In the genomic region with DNA sequence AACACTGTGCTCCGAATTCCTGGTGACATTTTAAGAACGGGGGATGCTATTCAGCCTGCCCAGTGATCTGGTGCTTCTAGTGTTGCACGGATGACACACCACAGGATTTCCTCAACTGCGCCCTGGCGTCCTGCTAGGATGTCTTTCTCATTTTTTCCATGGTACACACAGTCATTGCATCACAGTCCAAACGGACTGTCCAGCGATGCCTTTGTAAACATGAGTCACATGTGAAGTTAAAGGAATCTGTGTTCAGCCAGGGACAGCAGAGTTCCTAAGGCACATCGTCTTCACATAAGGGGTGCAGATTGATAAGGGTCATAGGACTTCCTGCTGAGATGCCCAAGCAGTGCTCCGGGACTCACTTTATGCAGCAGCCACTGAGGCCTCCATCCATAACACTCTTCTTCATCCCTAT, we compare ENCODE assay signal across 1 cellular context.
TF ChIP-seq lines count a peak whose summit lies in the region.

No MANE protein-coding gene starts in this region.

TF ChIP-seq in HepG2, 621 proteins besides CTCF, POLR2A, EP300 and RAD21 (continued from another document and continues in another):
- TF ChIP-seq, protein P1, sequence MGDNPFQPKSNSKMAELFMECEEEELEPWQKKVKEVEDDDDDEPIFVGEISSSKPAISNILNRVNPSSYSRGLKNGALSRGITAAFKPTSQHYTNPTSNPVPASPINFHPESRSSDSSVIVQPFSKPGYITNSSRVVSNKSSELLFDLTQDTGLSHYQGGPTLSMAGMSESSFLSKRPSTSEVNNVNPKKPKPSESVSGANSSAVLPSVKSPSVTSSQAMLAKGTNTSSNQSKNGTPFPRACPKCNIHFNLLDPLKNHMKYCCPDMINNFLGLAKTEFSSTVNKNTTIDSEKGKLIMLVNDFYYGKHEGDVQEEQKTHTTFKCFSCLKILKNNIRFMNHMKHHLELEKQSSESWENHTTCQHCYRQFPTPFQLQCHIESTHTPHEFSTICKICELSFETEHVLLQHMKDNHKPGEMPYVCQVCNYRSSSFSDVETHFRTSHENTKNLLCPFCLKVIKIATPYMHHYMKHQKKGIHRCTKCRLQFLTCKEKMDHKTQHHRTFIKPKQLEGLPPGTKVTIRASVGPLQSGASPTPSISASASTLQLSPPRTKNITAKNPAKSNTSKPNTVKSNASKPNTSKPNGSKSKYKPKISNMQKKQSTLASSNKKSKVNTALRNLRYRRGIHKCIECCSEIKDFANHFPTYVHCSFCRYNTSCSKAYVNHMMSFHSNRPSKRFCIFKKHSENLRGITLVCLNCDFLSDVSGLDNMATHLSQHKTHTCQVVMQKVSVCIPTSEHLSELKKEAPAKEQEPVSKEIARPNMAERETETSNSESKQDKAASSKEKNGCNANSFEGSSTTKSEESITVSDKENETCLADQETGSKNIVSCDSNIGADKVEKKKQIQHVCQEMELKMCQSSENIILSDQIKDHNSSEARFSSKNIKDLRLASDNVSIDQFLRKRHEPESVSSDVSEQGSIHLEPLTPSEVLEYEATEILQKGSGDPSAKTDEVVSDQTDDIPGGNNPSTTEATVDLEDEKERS (CRISPR knock-in tag; IDR thresholded peaks at IDR 0.05): no peak
- TF ChIP-seq ZNF598 (CRISPR knock-in tag; IDR thresholded peaks at IDR 0.05; ENCODE audit: borderline replicate concordance) (no peak), CREB1 (IDR thresholded peaks at IDR 0.05) (peak; percentile 69), CREB1 (CRISPR knock-in tag; IDR thresholded peaks at IDR 0.05) (peak; percentile 80), HMG20B (CRISPR knock-in tag; conservative IDR thresholded peaks at IDR 0.05) (peak; percentile 62; the same call in 1 of the 2 replicates), HOXA3 (CRISPR knock-in tag; IDR thresholded peaks at IDR 0.05) (peak; percentile 75; the same call in 1 of the 2 replicates), SP5 (CRISPR knock-in tag; IDR thresholded peaks at IDR 0.05; ENCODE audit: borderline replicate concordance, low read depth) (peak; percentile 59), RBM22 (optimal IDR thresholded peaks at IDR 0.05; ENCODE audit: low read length) (no peak), ZBTB42 (CRISPR knock-in tag; IDR thresholded peaks at IDR 0.05) (no peak), ZNF282 (IDR thresholded peaks at IDR 0.05; ENCODE audit: partially characterized antibody) (no peak), CREM (IDR thresholded peaks at IDR 0.05) (peak; percentile 49; the same call in 1 of the 2 replicates), CREM (CRISPR knock-in tag; IDR thresholded peaks at IDR 0.05) (no peak), DPF2 (CRISPR knock-in tag; IDR thresholded peaks at IDR 0.05; ENCODE audit: borderline replicate concordance, low read depth) (peak; percentile 95), SSRP1 (CRISPR knock-in tag; IDR thresholded peaks at IDR 0.05) (no peak), KAT7 (CRISPR knock-in tag; IDR thresholded peaks at IDR 0.05; ENCODE audit: borderline replicate concordance) (peak; percentile 50; the same call in 1 of the 2 replicates), MTA1 (CRISPR knock-in tag; IDR thresholded peaks at IDR 0.05; ENCODE audit: borderline replicate concordance) (no peak), NR2F2 (IDR thresholded peaks at IDR 0.05; ENCODE audit: borderline replicate concordance, low read depth) (no peak), SRF (IDR thresholded peaks at IDR 0.05; ENCODE audit: low read depth, low read length) (no peak), PCBP2 (optimal IDR thresholded peaks at IDR 0.05; ENCODE audit: low read depth, low read length, poor library complexity, severe bottlenecking) (no peak), ZBTB3 (CRISPR knock-in tag; IDR thresholded peaks at IDR 0.05; ENCODE audit: borderline replicate concordance, low read depth) (no peak), ZNF839 (CRISPR knock-in tag; IDR thresholded peaks at IDR 0.05; ENCODE audit: borderline replicate concordance) (no peak), TAF15 (IDR thresholded peaks at IDR 0.05; ENCODE audit: low read depth, low read length, poor library complexity, severe bottlenecking) (no peak), FOXA3 (CRISPR knock-in tag; IDR thresholded peaks at IDR 0.05) (peak; percentile 100), MIXL1 (CRISPR knock-in tag; IDR thresholded peaks at IDR 0.05) (peak; percentile 63; the same call in 1 of the 2 replicates), NCOA1 (CRISPR knock-in tag; IDR thresholded peaks at IDR 0.05) (no peak), KDM2A (CRISPR knock-in tag; IDR thresholded peaks at IDR 0.05; ENCODE audit: borderline replicate concordance, low read depth) (peak; percentile 76), ZNF12 (CRISPR knock-in tag; IDR thresholded peaks at IDR 0.05) (peak; percentile 88; the same call in 1 of the 2 replicates), TBP (CRISPR knock-in tag; IDR thresholded peaks at IDR 0.05) (no peak), TP53 (CRISPR knock-in tag; conservative IDR thresholded peaks at IDR 0.05) (no peak), FLYWCH1 (CRISPR knock-in tag; IDR thresholded peaks at IDR 0.05) (no peak), GTF3A (CRISPR knock-in tag; conservative IDR thresholded peaks at IDR 0.05) (no peak), ZNF773 (CRISPR knock-in tag; IDR thresholded peaks at IDR 0.05; ENCODE audit: borderline replicate concordance) (no peak), HIVEP1 (CRISPR knock-in tag; IDR thresholded peaks at IDR 0.05) (no peak; the same call in 1 of the 2 replicates), DNMT3B (CRISPR knock-in tag; conservative IDR thresholded peaks at IDR 0.05) (peak; percentile 89; the same call in 1 of the 2 replicates), AGO1 (IDR thresholded peaks at IDR 0.05; ENCODE audit: low read depth, low read length, poor library complexity, severe bottlenecking) (no peak), ZNF180 (CRISPR knock-in tag; IDR thresholded peaks at IDR 0.05; ENCODE audit: borderline replicate concordance, low read depth) (no peak), ZNF570 (CRISPR knock-in tag; IDR thresholded peaks at IDR 0.05; ENCODE audit: borderline replicate concordance) (no peak), ZNF883 (CRISPR knock-in tag; IDR thresholded peaks at IDR 0.05; ENCODE audit: not compliant biosample characterization) (no peak), SUZ12 (IDR thresholded peaks at IDR 0.05; ENCODE audit: low read depth, low read length) (no peak), TOE1 (CRISPR knock-in tag; IDR thresholded peaks at IDR 0.05) (no peak), AGO2 (optimal IDR thresholded peaks at IDR 0.05; ENCODE audit: low read depth, low read length) (no peak), ZNF674 (CRISPR knock-in tag; IDR thresholded peaks at IDR 0.05; ENCODE audit: low read depth) (no peak)
- TF ChIP-seq, protein P2, sequence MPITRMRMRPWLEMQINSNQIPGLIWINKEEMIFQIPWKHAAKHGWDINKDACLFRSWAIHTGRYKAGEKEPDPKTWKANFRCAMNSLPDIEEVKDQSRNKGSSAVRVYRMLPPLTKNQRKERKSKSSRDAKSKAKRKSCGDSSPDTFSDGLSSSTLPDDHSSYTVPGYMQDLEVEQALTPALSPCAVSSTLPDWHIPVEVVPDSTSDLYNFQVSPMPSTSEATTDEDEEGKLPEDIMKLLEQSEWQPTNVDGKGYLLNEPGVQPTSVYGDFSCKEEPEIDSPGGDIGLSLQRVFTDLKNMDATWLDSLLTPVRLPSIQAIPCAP (CRISPR knock-in tag; IDR thresholded peaks at IDR 0.05; ENCODE audit: low read depth): no peak
- TF ChIP-seq, protein P3, sequence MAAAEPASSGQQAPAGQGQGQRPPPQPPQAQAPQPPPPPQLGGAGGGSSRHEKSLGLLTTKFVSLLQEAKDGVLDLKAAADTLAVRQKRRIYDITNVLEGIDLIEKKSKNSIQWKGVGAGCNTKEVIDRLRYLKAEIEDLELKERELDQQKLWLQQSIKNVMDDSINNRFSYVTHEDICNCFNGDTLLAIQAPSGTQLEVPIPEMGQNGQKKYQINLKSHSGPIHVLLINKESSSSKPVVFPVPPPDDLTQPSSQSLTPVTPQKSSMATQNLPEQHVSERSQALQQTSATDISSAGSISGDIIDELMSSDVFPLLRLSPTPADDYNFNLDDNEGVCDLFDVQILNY (CRISPR knock-in tag; conservative IDR thresholded peaks at IDR 0.05): no peak
- TF ChIP-seq, protein P4, sequence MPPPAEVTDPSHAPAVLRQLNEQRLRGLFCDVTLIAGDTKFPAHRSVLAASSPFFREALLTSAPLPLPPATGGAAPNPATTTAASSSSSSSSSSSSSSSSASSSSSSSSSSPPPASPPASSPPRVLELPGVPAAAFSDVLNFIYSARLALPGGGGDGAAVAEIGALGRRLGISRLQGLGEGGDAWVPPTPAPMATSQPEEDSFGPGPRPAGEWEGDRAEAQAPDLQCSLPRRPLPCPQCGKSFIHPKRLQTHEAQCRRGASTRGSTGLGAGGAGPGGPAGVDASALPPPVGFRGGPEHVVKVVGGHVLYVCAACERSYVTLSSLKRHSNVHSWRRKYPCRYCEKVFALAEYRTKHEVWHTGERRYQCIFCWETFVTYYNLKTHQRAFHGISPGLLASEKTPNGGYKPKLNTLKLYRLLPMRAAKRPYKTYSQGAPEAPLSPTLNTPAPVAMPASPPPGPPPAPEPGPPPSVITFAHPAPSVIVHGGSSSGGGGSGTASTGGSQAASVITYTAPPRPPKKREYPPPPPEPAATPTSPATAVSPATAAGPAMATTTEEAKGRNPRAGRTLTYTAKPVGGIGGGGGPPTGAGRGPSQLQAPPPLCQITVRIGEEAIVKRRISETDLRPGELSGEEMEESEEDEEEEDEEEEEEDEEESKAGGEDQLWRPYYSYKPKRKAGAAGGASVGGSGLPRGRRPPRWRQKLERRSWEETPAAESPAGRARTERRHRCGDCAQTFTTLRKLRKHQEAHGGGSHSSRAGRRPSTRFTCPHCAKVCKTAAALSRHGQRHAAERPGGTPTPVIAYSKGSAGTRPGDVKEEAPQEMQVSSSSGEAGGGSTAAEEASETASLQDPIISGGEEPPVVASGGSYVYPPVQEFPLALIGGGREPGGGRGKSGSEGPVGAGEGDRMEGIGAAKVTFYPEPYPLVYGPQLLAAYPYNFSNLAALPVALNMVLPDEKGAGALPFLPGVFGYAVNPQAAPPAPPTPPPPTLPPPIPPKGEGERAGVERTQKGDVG (CRISPR knock-in tag; IDR thresholded peaks at IDR 0.05; ENCODE audit: borderline replicate concordance): no peak
- TF ChIP-seq, protein P5, sequence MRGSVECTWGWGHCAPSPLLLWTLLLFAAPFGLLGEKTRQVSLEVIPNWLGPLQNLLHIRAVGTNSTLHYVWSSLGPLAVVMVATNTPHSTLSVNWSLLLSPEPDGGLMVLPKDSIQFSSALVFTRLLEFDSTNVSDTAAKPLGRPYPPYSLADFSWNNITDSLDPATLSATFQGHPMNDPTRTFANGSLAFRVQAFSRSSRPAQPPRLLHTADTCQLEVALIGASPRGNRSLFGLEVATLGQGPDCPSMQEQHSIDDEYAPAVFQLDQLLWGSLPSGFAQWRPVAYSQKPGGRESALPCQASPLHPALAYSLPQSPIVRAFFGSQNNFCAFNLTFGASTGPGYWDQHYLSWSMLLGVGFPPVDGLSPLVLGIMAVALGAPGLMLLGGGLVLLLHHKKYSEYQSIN (CRISPR knock-in tag; IDR thresholded peaks at IDR 0.05; ENCODE audit: borderline replicate concordance): no peak
- TF ChIP-seq, protein P6, sequence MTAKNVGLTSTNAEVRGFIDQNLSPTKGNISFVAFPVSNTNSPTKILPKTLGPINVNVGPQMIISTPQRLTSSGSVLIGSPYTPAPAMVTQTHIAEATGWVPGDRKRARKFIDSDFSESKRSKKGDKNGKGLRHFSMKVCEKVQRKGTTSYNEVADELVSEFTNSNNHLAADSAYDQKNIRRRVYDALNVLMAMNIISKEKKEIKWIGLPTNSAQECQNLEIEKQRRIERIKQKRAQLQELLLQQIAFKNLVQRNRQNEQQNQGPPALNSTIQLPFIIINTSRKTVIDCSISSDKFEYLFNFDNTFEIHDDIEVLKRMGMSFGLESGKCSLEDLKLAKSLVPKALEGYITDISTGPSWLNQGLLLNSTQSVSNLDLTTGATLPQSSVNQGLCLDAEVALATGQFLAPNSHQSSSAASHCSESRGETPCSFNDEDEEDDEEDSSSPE (CRISPR knock-in tag; IDR thresholded peaks at IDR 0.05): no peak
- TF ChIP-seq, protein P7, sequence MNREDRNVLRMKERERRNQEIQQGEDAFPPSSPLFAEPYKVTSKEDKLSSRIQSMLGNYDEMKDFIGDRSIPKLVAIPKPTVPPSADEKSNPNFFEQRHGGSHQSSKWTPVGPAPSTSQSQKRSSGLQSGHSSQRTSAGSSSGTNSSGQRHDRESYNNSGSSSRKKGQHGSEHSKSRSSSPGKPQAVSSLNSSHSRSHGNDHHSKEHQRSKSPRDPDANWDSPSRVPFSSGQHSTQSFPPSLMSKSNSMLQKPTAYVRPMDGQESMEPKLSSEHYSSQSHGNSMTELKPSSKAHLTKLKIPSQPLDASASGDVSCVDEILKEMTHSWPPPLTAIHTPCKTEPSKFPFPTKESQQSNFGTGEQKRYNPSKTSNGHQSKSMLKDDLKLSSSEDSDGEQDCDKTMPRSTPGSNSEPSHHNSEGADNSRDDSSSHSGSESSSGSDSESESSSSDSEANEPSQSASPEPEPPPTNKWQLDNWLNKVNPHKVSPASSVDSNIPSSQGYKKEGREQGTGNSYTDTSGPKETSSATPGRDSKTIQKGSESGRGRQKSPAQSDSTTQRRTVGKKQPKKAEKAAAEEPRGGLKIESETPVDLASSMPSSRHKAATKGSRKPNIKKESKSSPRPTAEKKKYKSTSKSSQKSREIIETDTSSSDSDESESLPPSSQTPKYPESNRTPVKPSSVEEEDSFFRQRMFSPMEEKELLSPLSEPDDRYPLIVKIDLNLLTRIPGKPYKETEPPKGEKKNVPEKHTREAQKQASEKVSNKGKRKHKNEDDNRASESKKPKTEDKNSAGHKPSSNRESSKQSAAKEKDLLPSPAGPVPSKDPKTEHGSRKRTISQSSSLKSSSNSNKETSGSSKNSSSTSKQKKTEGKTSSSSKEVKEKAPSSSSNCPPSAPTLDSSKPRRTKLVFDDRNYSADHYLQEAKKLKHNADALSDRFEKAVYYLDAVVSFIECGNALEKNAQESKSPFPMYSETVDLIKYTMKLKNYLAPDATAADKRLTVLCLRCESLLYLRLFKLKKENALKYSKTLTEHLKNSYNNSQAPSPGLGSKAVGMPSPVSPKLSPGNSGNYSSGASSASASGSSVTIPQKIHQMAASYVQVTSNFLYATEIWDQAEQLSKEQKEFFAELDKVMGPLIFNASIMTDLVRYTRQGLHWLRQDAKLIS (CRISPR knock-in tag; IDR thresholded peaks at IDR 0.05): no peak
- TF ChIP-seq, protein P8, sequence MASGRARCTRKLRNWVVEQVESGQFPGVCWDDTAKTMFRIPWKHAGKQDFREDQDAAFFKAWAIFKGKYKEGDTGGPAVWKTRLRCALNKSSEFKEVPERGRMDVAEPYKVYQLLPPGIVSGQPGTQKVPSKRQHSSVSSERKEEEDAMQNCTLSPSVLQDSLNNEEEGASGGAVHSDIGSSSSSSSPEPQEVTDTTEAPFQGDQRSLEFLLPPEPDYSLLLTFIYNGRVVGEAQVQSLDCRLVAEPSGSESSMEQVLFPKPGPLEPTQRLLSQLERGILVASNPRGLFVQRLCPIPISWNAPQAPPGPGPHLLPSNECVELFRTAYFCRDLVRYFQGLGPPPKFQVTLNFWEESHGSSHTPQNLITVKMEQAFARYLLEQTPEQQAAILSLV (CRISPR knock-in tag; IDR thresholded peaks at IDR 0.05; ENCODE audit: borderline replicate concordance): peak; percentile 25; the same call in 1 of the 2 replicates
- TF ChIP-seq, protein P9, sequence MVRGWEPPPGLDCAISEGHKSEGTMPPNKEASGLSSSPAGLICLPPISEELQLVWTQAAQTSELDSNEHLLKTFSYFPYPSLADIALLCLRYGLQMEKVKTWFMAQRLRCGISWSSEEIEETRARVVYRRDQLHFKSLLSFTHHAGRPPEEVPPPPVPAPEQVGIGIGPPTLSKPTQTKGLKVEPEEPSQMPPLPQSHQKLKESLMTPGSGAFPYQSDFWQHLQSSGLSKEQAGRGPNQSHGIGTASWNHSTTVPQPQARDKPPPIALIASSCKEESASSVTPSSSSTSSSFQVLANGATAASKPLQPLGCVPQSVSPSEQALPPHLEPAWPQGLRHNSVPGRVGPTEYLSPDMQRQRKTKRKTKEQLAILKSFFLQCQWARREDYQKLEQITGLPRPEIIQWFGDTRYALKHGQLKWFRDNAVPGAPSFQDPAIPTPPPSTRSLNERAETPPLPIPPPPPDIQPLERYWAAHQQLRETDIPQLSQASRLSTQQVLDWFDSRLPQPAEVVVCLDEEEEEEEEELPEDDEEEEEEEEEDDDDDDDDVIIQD (CRISPR knock-in tag; IDR thresholded peaks at IDR 0.05; ENCODE audit: low read depth): peak; percentile 91; the same call in 1 of the 2 replicates
